In genomic region chr10:98517672-98518071, GRCh38 we compare ENCODE assay signal across 19 cellular contexts.
A peak's percentile ranks its signal among the peaks of the same experiment; 100 is the strongest.
DNase-seq lines count a peak whose midpoint lies in the region; ATAC-seq and TF ChIP-seq lines count a peak whose summit lies in the region.
"Had no signal": no experiment of that assay in that cellular context is flagged by ENCODE, and none has a peak within 500 bp of the region (broad histone marks: within the 10 kb centered on the region; RNA-seq: fewer than 3 reads in every experiment).

No MANE protein-coding gene starts in this region.

- H3K27ac ChIP-seq in breast epithelium (peak overlapping the region; percentile 10 to 54), mesendoderm (ENCODE audit: low read depth, low read length) (no peak overlapping the region), prostate gland (peak overlapping the region; percentile 66 to 80)
- H3K27ac ChIP-seq: 22Rv1; BLaER1 treated with 17β-estradiol and CSF1 and Interleukin-3, amounts not matched to agents 10 nM and 100 nM had no signal

- no peaks in the 10 kb centered on the region for H3K9me3 Mint-ChIP-seq in MCF 10A (ENCODE audit: unreplicated experiment)
- H3K9me3 Mint-ChIP-seq: HFFc6 had no signal

- no peak overlapping the region for H2BK5ac ChIP-seq in mesendoderm (ENCODE audit: low read length)

- no peaks in the 10 kb centered on the region for H3K4me1 Mint-ChIP-seq in MCF 10A (ENCODE audit: insufficient read depth, unreplicated experiment)

- no peaks in the 10 kb centered on the region for H3K79me2 ChIP-seq in mesendoderm (ENCODE audit: control insufficient read depth, insufficient read depth, low read length)

- no peak overlapping the region for H4K8ac ChIP-seq in mesendoderm (ENCODE audit: low read depth, low read length)

- H3K56ac ChIP-seq in mesendoderm (ENCODE audit: low read length), result no peak overlapping the region

- H3K23ac ChIP-seq in mesendoderm (ENCODE audit: low read length), result no peak overlapping the region

- H2BK15ac ChIP-seq in mesendoderm (replicated peaks; ENCODE audit: low read depth), result no peak overlapping the region

- peak overlapping the region; percentile 12 for H2BK120ac ChIP-seq in mesendoderm (ENCODE audit: low read depth, low read length)

- H3K36me3 Mint-ChIP-seq in MCF 10A (ENCODE audit: insufficient read depth, unreplicated experiment), result no peaks in the 10 kb centered on the region
- H3K36me3 Mint-ChIP-seq: CD4-positive, alpha-beta memory T cell had no signal

- intact Hi-C loops in breast epithelium (cut with DNase I; ENCODE audit: low total_unique reads), result loop anchor here (5.0 kb wide), 1 partner anchor 1025 kb away; no protein-coding TSS in a partner anchor
- intact Hi-C loops in MCF 10A (cut with micrococcal nuclease), result no loop called here
- intact Hi-C loops in prostate gland (cut with DNase I), result no loop called here

- TF ChIP-seq POLR2A in breast epithelium (IDR thresholded peaks at IDR 0.05), result no peak
- TF ChIP-seq POLR2A in prostate gland (IDR thresholded peaks at IDR 0.05), result no peak

- no TSS peak for BruUV-seq in MCF 10A (replicated peaks; lab: Mats Ljungman, UMichigan)

- CTCF ChIA-PET in MCF 10A (lab: Yijun Ruan, JAX), result no interaction called here

- no peak overlapping the region for H3K4ac ChIP-seq in mesendoderm (ENCODE audit: low read depth, low read length)

- no peak overlapping the region for H4K5ac ChIP-seq in mesendoderm (ENCODE audit: low read length)

- no peak for DNase-seq in breast epithelium (ENCODE audit: low spot score in 2 of 2)
- no peak for DNase-seq in MCF 10A (ENCODE audit: unreplicated experiment)
- no peak for DNase-seq in mesendoderm
- peak; percentile 80 for DNase-seq in prostate gland (ENCODE audit: low spot score)
- DNase-seq in stimulated activated naive CD8-positive, alpha-beta T cell treated with anti-CD3 and anti-CD28 coated beads, Interleukin-15, Interleukin-2, amounts not matched to agents 100 U/mL and 50 U/mL, for 24 hours, result no peak
- DNase-seq: AML-193; BE2C; Calu3; CD4-positive, alpha-beta memory T cell; COR-L47; DMS53; DMS79 treated with DMSO at 0.1 percent for 48 hours; GF-D8; GOT3; HFFc6 had no signal

- WGBS in mesendoderm (ENCODE audit: extremely low coverage, insufficient coverage, low lambda C conversion rate), result no CpG with 5 or more reads among the region's 2 CpGs
- WGBS in prostate gland, result 28% methylated on average over 2 of the region's 2 CpGs

- H3K27ac Mint-ChIP-seq in MCF 10A (ENCODE audit: low read depth, unreplicated experiment), result no peak overlapping the region
- H3K27ac Mint-ChIP-seq: CD4-positive, alpha-beta memory T cell; HFFc6 had no signal

- H3K4me1 ChIP-seq in breast epithelium (no peaks in the 10 kb centered on the region), mesendoderm (ENCODE audit: control insufficient read depth, low read depth, low read length) (peaks cover 4% of the 10 kb centered on the region), prostate gland (replicated peaks) (peaks cover 20% of the 10 kb centered on the region)
- H3K4me1 ChIP-seq: BE2C; BLaER1 treated with 17β-estradiol and CSF1 and Interleukin-3, amounts not matched to agents 10 nM and 100 nM; HAP-1 had no signal

- H3K36me3 ChIP-seq in breast epithelium, result no peaks in the 10 kb centered on the region
- no peaks in the 10 kb centered on the region for H3K36me3 ChIP-seq in mesendoderm (ENCODE audit: control insufficient read depth, insufficient read depth, low read length)
- H3K36me3 ChIP-seq in prostate gland, result no peaks in the 10 kb centered on the region
- H3K36me3 ChIP-seq: BE2C; BLaER1 treated with 17β-estradiol and CSF1 and Interleukin-3, amounts not matched to agents 10 nM and 100 nM; HAP-1 had no signal

- H3K27me3 ChIP-seq in breast epithelium (no peaks in the 10 kb centered on the region), mesendoderm (ENCODE audit: insufficient read depth, low read length, poor library complexity) (no peaks in the 10 kb centered on the region), prostate gland (replicated peaks; ENCODE audit: insufficient read depth) (no peaks in the 10 kb centered on the region)
- H3K27me3 ChIP-seq: BE2C; BLaER1 treated with 17β-estradiol and CSF1 and Interleukin-3, amounts not matched to agents 10 nM and 100 nM had no signal

- no peak overlapping the region for H2AK5ac ChIP-seq in mesendoderm (ENCODE audit: low read length)

- no peak overlapping the region for H3K4me2 ChIP-seq in mesendoderm (ENCODE audit: low read length)
- H3K4me2 ChIP-seq: BLaER1 treated with 17β-estradiol and CSF1 and Interleukin-3, amounts not matched to agents 10 nM and 100 nM had no signal

- no peak overlapping the region for H3K9ac ChIP-seq in mesendoderm (ENCODE audit: low read length)
- H3K9ac ChIP-seq: BLaER1 treated with 17β-estradiol and CSF1 and Interleukin-3, amounts not matched to agents 10 nM and 100 nM had no signal

- ATAC-seq in stimulated activated naive CD8-positive, alpha-beta T cell treated with anti-CD3 and anti-CD28 coated beads, Interleukin-15, Interleukin-2, amounts not matched to agents 100 U/mL and 50 U/mL, for 24 hours, result no peak
- no peak for ATAC-seq in HG02610 (IDR thresholded peaks at IDR 0.05; ENCODE audit: unreplicated experiment)

- POLR2A ChIA-PET in MCF 10A (lab: Yijun Ruan, JAX), result no interaction called here

- TF ChIP-seq CTCF in breast epithelium (IDR thresholded peaks at IDR 0.05) (no peak), MCF 10A (IDR thresholded peaks at IDR 0.05; ENCODE audit: unreplicated experiment) (no peak), prostate gland (IDR thresholded peaks at IDR 0.05) (no peak)

- H3K4me3 Mint-ChIP-seq in MCF 10A (ENCODE audit: unreplicated experiment), result no peak overlapping the region
- H3K4me3 Mint-ChIP-seq: CD4-positive, alpha-beta memory T cell; HFFc6 had no signal

- H3K4me3 ChIP-seq in breast epithelium (no peak overlapping the region), mesendoderm (ENCODE audit: low read length) (no peak overlapping the region), prostate gland (no peak overlapping the region)
- H3K4me3 ChIP-seq: BLaER1 treated with 17β-estradiol and CSF1 and Interleukin-3, amounts not matched to agents 10 nM and 100 nM; HAP-1 had no signal

- peaks cover 13% of the 10 kb centered on the region for H3K27me3 Mint-ChIP-seq in MCF 10A (ENCODE audit: insufficient read depth, unreplicated experiment)

- no peak overlapping the region for H3K18ac ChIP-seq in mesendoderm (ENCODE audit: low read length)

- H3K9me3 ChIP-seq in breast epithelium (no peaks in the 10 kb centered on the region), prostate gland (no peaks in the 10 kb centered on the region)
- H3K9me3 ChIP-seq: BE2C, HAP-1 had no signal

- H3K79me1 ChIP-seq in mesendoderm (ENCODE audit: low read length), result no peaks in the 10 kb centered on the region
